ENCODE assay signal across 38 cellular contexts in the genomic region with DNA sequence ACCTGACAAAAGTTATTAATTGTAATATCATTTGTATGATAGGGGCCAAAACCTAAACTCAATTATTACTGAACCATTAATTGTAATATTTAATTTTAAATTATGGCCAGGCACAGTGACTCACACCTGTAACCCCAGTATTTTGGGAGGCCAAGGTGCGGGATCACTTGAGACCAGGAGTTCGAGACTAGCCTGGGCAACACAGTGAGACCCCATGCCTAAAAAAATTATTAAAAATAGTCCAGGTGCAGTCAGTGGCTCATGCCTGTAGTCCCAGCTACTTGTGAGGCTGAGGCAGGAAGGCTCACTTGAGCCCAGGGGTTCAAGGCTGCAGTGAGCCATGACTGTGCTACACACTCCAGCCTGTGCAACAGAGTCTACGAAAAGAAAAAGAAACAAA.
"Had no signal": no experiment of that assay in that cellular context is flagged by ENCODE, and none has a peak within 500 bp of the region (broad histone marks: within the 10 kb centered on the region; RNA-seq: fewer than 3 reads in every experiment).

No MANE protein-coding gene starts in this region.

- FAIRE-seq: astrocyte, TTC549 had no signal

- H3K4me3 Mint-ChIP-seq: activated CD4-positive, alpha-beta memory T cell treated with anti-CD3 and anti-CD28 coated beads, Interleukin-2, amount 10 ng/mL, durations not matched to agents 7 days and 5 days; activated CD4-positive, alpha-beta T cell treated with anti-CD3 and anti-CD28 coated beads for 36 hours; activated CD4-positive, alpha-beta T cell treated with anti-CD3 and anti-CD28 coated beads, Interleukin-2, amount 10 ng/mL, durations not matched to agents 7 days and 5 days; activated CD8-positive, alpha-beta memory T cell treated with anti-CD3 and anti-CD28 coated beads, Interleukin-2, amount 10 ng/mL, durations not matched to agents 7 days and 5 days; activated CD8-positive, alpha-beta T cell treated with anti-CD3 and anti-CD28 coated beads, Interleukin-2, amount 10 ng/mL, durations not matched to agents 7 days and 5 days; activated naive CD4-positive, alpha-beta T cell treated with anti-CD3 and anti-CD28 coated beads for 36 hours; activated naive CD8-positive, alpha-beta T cell treated with anti-CD3 and anti-CD28 coated beads for 36 hours; activated T-cell treated with anti-CD3 and anti-CD28 coated beads, Interleukin-2, amount 50 U/mL, for 24 hours; activated T-cell treated with anti-CD3 and anti-CD28 coated beads, Interleukin-2, amount 50 U/mL, for 72 hours; activated T-helper 1 cell treated with anti-CD3 and anti-CD28 coated beads, Interleukin-12 subunit alpha, Interleukin-12 subunit beta, Interleukin-2, Interleukin-4 antibody, amounts not matched to agents 30 ng/mL and 10 ng/mL and 1 ng/mL, durations not matched to agents 14 hours and 24 hours and 36 hours; activated T-helper 17 cell treated with anti-CD3 and anti-CD28 coated beads, Interleukin-2, amount 50 U/mL, for 72 hours; T-helper 1 cell treated with Interleukin-12 subunit alpha and Interleukin-12 subunit beta and Interleukin-4 antibody, amounts not matched to agents 30 μg/mL and 1 μg/mL, for 36 hours; T-helper 2 cell treated with Interferon-gamma antibody and Interleukin-4, amounts not matched to agents 5 μg/mL and 100 μg/mL, for 36 hours had no signal

- H3K27me3 Mint-ChIP-seq: activated CD4-positive, alpha-beta memory T cell treated with anti-CD3 and anti-CD28 coated beads, Interleukin-2, amount 10 ng/mL, durations not matched to agents 7 days and 5 days; activated CD4-positive, alpha-beta T cell treated with anti-CD3 and anti-CD28 coated beads for 36 hours; activated CD4-positive, alpha-beta T cell treated with anti-CD3 and anti-CD28 coated beads, Interleukin-2, amount 10 ng/mL, durations not matched to agents 7 days and 5 days; activated CD8-positive, alpha-beta memory T cell treated with anti-CD3 and anti-CD28 coated beads, Interleukin-2, amount 10 ng/mL, durations not matched to agents 7 days and 5 days; activated naive CD8-positive, alpha-beta T cell treated with anti-CD3 and anti-CD28 coated beads for 36 hours; activated T-cell treated with anti-CD3 and anti-CD28 coated beads, Interleukin-2, amount 50 U/mL, for 24 hours; activated T-helper 17 cell treated with anti-CD3 and anti-CD28 coated beads, Interleukin-2, amount 50 U/mL, for 72 hours had no signal

- H3K27ac ChIP-seq: body of pancreas, brain microvascular endothelial cell, breast epithelium, VCaP had no signal

- H3K36me3 Mint-ChIP-seq: activated CD8-positive, alpha-beta memory T cell treated with anti-CD3 and anti-CD28 coated beads, Interleukin-2, amount 10 ng/mL, durations not matched to agents 7 days and 5 days; activated naive CD4-positive, alpha-beta T cell treated with anti-CD3 and anti-CD28 coated beads, Interleukin-2, amount 50 U/mL, for 72 hours; activated naive CD8-positive, alpha-beta T cell treated with anti-CD3 and anti-CD28 coated beads for 36 hours had no signal

- ATAC-seq: activated CD4-positive, alpha-beta T cell treated with anti-CD3 and anti-CD28 coated beads for 36 hours; activated CD4-positive, CD25-positive, alpha-beta regulatory T cell treated with anti-CD3 and anti-CD28 coated beads, Interleukin-2, amount 50 U/mL, for 24 hours; activated CD8-positive, alpha-beta memory T cell treated with anti-CD3 and anti-CD28 coated beads, Interleukin-2, amount 10 ng/mL, durations not matched to agents 7 days and 5 days; activated CD8-positive, alpha-beta T cell treated with anti-CD3 and anti-CD28 coated beads, Interleukin-2, amount 10 ng/mL, durations not matched to agents 7 days and 5 days; activated naive CD4-positive, alpha-beta T cell treated with anti-CD3 and anti-CD28 coated beads, Interleukin-2, amount 50 U/mL, for 72 hours; activated T-cell treated with anti-CD3 and anti-CD28 coated beads, Interleukin-2, amount 50 U/mL, for 72 hours; activated T-helper 17 cell treated with anti-CD3 and anti-CD28 coated beads, Interleukin-2, amount 50 U/mL, for 72 hours; body of pancreas had no signal

- H3K9me3 Mint-ChIP-seq: activated CD4-positive, alpha-beta memory T cell treated with anti-CD3 and anti-CD28 coated beads, Interleukin-2, amount 10 ng/mL, durations not matched to agents 7 days and 5 days; activated CD4-positive, alpha-beta T cell treated with anti-CD3 and anti-CD28 coated beads, Interleukin-2, amount 10 ng/mL, durations not matched to agents 7 days and 5 days; activated naive CD4-positive, alpha-beta T cell treated with anti-CD3 and anti-CD28 coated beads for 36 hours; activated naive CD4-positive, alpha-beta T cell treated with anti-CD3 and anti-CD28 coated beads, Interleukin-2, amount 50 U/mL, for 72 hours; activated naive CD8-positive, alpha-beta T cell treated with anti-CD3 and anti-CD28 coated beads for 36 hours; activated T-cell treated with anti-CD3 and anti-CD28 coated beads, Interleukin-2, amount 50 U/mL, for 24 hours; activated T-cell treated with anti-CD3 and anti-CD28 coated beads, Interleukin-2, amount 50 U/mL, for 72 hours; activated T-helper 1 cell treated with anti-CD3 and anti-CD28 coated beads, Interleukin-12 subunit alpha, Interleukin-12 subunit beta, Interleukin-2, Interleukin-4 antibody, amounts not matched to agents 30 ng/mL and 10 ng/mL and 1 ng/mL, durations not matched to agents 14 hours and 24 hours and 36 hours; activated T-helper 17 cell treated with anti-CD3 and anti-CD28 coated beads, Interleukin-2, amount 50 U/mL, for 72 hours; T-helper 1 cell treated with Interleukin-12 subunit alpha and Interleukin-12 subunit beta and Interleukin-4 antibody, amounts not matched to agents 30 μg/mL and 1 μg/mL, for 36 hours; T-helper 2 cell treated with Interferon-gamma antibody and Interleukin-4, amounts not matched to agents 5 μg/mL and 100 μg/mL, for 36 hours had no signal

- DNase-seq: activated CD4-positive, alpha-beta memory T cell treated with anti-CD3 and anti-CD28 coated beads, Interleukin-2, amount 10 ng/mL, durations not matched to agents 7 days and 5 days; activated CD4-positive, alpha-beta T cell treated with anti-CD3 and anti-CD28 coated beads for 1 hour; activated CD4-positive, alpha-beta T cell treated with anti-CD3 and anti-CD28 coated beads for 36 hours; activated CD4-positive, alpha-beta T cell treated with anti-CD3 and anti-CD28 coated beads for 48 hours; activated CD4-positive, alpha-beta T cell treated with anti-CD3 and anti-CD28 coated beads, Interleukin-2, amount 10 ng/mL, durations not matched to agents 7 days and 5 days; activated CD4-positive, alpha-beta T cell treated with anti-CD3 and anti-CD28 coated beads, Interleukin-2, amount 50 U/mL, for 48 hours; activated CD4-positive, CD25-positive, alpha-beta regulatory T cell; activated CD8-positive, alpha-beta memory T cell treated with anti-CD3 and anti-CD28 coated beads for 24 hours; activated CD8-positive, alpha-beta memory T cell treated with anti-CD3 and anti-CD28 coated beads, Interleukin-2, amount 10 ng/mL, durations not matched to agents 7 days and 5 days; activated CD8-positive, alpha-beta memory T cell treated with anti-CD3 and anti-CD28 coated beads, Interleukin-2, amount 50 U/mL, for 48 hours; activated CD8-positive, alpha-beta T cell treated with anti-CD3 and anti-CD28 coated beads, Interleukin-2, amount 10 ng/mL, durations not matched to agents 7 days and 5 days; activated effector memory CD4-positive, alpha-beta T cell treated with anti-CD3 and anti-CD28 coated beads, Interleukin-2, amount 50 U/mL, for 16 hours; activated gamma-delta T cell treated with Interleukin-2 at 50 U/mL for 16 hours; activated naive CD4-positive, alpha-beta T cell; activated naive CD4-positive, alpha-beta T cell treated with anti-CD3 and anti-CD28 coated beads for 36 hours; activated naive CD4-positive, alpha-beta T cell treated with anti-CD3 and anti-CD28 coated beads, Interleukin-2, amount 50 U/mL, for 16 hours; activated naive CD8-positive, alpha-beta T cell treated with anti-CD3 and anti-CD28 coated beads for 36 hours; activated T-cell treated with anti-CD3 and anti-CD28 coated beads, Interleukin-2, amount 50 U/mL, for 24 hours; activated T-cell treated with anti-CD3 and anti-CD28 coated beads, Interleukin-2, amount 50 U/mL, for 72 hours; adrenal gland; amniotic stem cell; aorta; body of pancreas; brain microvascular endothelial cell; central memory CD4-positive, alpha-beta T cell; T-helper 1 cell; T-helper 2 cell; T-helper 9 cell had no signal

- H3K27ac Mint-ChIP-seq: activated CD4-positive, alpha-beta memory T cell treated with anti-CD3 and anti-CD28 coated beads, Interleukin-2, amount 10 ng/mL, durations not matched to agents 7 days and 5 days; activated CD4-positive, alpha-beta T cell treated with anti-CD3 and anti-CD28 coated beads for 36 hours; activated CD4-positive, alpha-beta T cell treated with anti-CD3 and anti-CD28 coated beads, Interleukin-2, amount 10 ng/mL, durations not matched to agents 7 days and 5 days; activated CD8-positive, alpha-beta memory T cell treated with anti-CD3 and anti-CD28 coated beads, Interleukin-2, amount 10 ng/mL, durations not matched to agents 7 days and 5 days; activated CD8-positive, alpha-beta T cell treated with anti-CD3 and anti-CD28 coated beads, Interleukin-2, amount 10 ng/mL, durations not matched to agents 7 days and 5 days; activated naive CD4-positive, alpha-beta T cell treated with anti-CD3 and anti-CD28 coated beads for 36 hours; activated naive CD4-positive, alpha-beta T cell treated with anti-CD3 and anti-CD28 coated beads, Interleukin-2, amount 50 U/mL, for 72 hours; activated T-cell treated with anti-CD3 and anti-CD28 coated beads, Interleukin-2, amount 50 U/mL, for 72 hours; activated T-helper 1 cell treated with anti-CD3 and anti-CD28 coated beads, Interleukin-12 subunit alpha, Interleukin-12 subunit beta, Interleukin-2, Interleukin-4 antibody, amounts not matched to agents 30 ng/mL and 10 ng/mL and 1 ng/mL, durations not matched to agents 14 hours and 24 hours and 36 hours; activated T-helper 17 cell treated with anti-CD3 and anti-CD28 coated beads, Interleukin-2, amount 50 U/mL, for 72 hours; T-helper 1 cell treated with Interleukin-12 subunit alpha and Interleukin-12 subunit beta and Interleukin-4 antibody, amounts not matched to agents 30 μg/mL and 1 μg/mL, for 36 hours; T-helper 2 cell treated with Interferon-gamma antibody and Interleukin-4, amounts not matched to agents 5 μg/mL and 100 μg/mL, for 36 hours had no signal

- H3K4me1 ChIP-seq: adrenal gland, body of pancreas, breast epithelium had no signal

- H3K4me3 ChIP-seq: adrenal gland, body of pancreas, breast epithelium had no signal

- H3K27me3 ChIP-seq: adrenal gland, body of pancreas, brain microvascular endothelial cell, breast epithelium had no signal

- H3K36me3 ChIP-seq: adrenal gland, brain microvascular endothelial cell, breast epithelium had no signal

- H3K9me3 ChIP-seq: adrenal gland, body of pancreas, breast epithelium had no signal
